ENCODE assay signal across 33 cellular contexts in genomic region chr3:41966206-41966605, GRCh38.
"Had no signal": no experiment of that assay in that cellular context is flagged by ENCODE, and none has a peak within 500 bp of the region (broad histone marks: within the 10 kb centered on the region; RNA-seq: fewer than 3 reads in every experiment).

No MANE protein-coding gene starts in this region.

- FAIRE-seq: colon, endometrium, endothelial cell of umbilical vein had no signal

- DNase-seq: activated CD4-positive, alpha-beta memory T cell treated with anti-CD3 and anti-CD28 coated beads for 36 hours; activated CD4-positive, alpha-beta T cell treated with anti-CD3 and anti-CD28 coated beads for 36 hours; activated CD4-positive, alpha-beta T cell treated with anti-CD3 and anti-CD28 coated beads, Interleukin-2, amount 10 ng/mL, durations not matched to agents 24 days and 14 days; activated CD4-positive, CD25-positive, alpha-beta regulatory T cell; activated CD4-positive, CD25-positive, alpha-beta regulatory T cell treated with anti-CD3 and anti-CD28 coated beads, Interleukin-2, amount 50 U/mL, for 72 hours; activated CD8-positive, alpha-beta memory T cell treated with anti-CD3 and anti-CD28 coated beads, Interleukin-2, amount 10 ng/mL, durations not matched to agents 7 days and 5 days; activated CD8-positive, alpha-beta memory T cell treated with anti-CD3 and anti-CD28 coated beads, Interleukin-2, amount 50 U/mL, for 4 hours; activated CD8-positive, alpha-beta T cell treated with anti-CD3 and anti-CD28 coated beads, Interleukin-2, amount 10 ng/mL, durations not matched to agents 7 days and 5 days; activated effector memory CD4-positive, alpha-beta T cell treated with anti-CD3 and anti-CD28 coated beads, Interleukin-2, amount 50 U/mL, for 16 hours; activated naive CD4-positive, alpha-beta T cell treated with anti-CD3 and anti-CD28 coated beads for 36 hours; activated naive CD8-positive, alpha-beta T cell treated with anti-CD3 and anti-CD28 coated beads for 36 hours; activated naive CD8-positive, alpha-beta T cell treated with anti-CD3 and anti-CD28 coated beads, Interleukin-2, amount 50 U/mL, for 24 hours; activated T-cell treated with anti-CD3 and anti-CD28 coated beads, Interleukin-2, amount 50 U/mL, for 1 hour; activated T-cell treated with anti-CD3 and anti-CD28 coated beads, Interleukin-2, amount 50 U/mL, for 48 hours; adrenal gland; amygdala; aorta; body of pancreas; caudate nucleus; cortex of kidney; dermis blood vessel endothelial cell; effector CD4-positive, alpha-beta T cell; esophagus squamous epithelium; foreskin melanocyte; T-helper 2 cell had no signal

- H3K27ac Mint-ChIP-seq: activated CD4-positive, alpha-beta memory T cell treated with anti-CD3 and anti-CD28 coated beads for 36 hours; activated CD4-positive, alpha-beta T cell treated with anti-CD3 and anti-CD28 coated beads for 36 hours; activated CD4-positive, alpha-beta T cell treated with anti-CD3 and anti-CD28 coated beads, Interleukin-2, amount 10 ng/mL, durations not matched to agents 24 days and 14 days; activated CD8-positive, alpha-beta memory T cell treated with anti-CD3 and anti-CD28 coated beads, Interleukin-2, amount 10 ng/mL, durations not matched to agents 7 days and 5 days; activated CD8-positive, alpha-beta T cell treated with anti-CD3 and anti-CD28 coated beads, Interleukin-2, amount 10 ng/mL, durations not matched to agents 7 days and 5 days; activated naive CD4-positive, alpha-beta T cell treated with anti-CD3 and anti-CD28 coated beads for 36 hours; activated naive CD4-positive, alpha-beta T cell treated with anti-CD3 and anti-CD28 coated beads, Interleukin-2, amount 50 U/mL, for 24 hours; activated naive CD8-positive, alpha-beta T cell treated with anti-CD3 and anti-CD28 coated beads for 36 hours; activated naive CD8-positive, alpha-beta T cell treated with anti-CD3 and anti-CD28 coated beads, Interleukin-2, amount 50 U/mL, for 24 hours; activated T-helper 1 cell treated with anti-CD3 and anti-CD28 coated beads, Interleukin-12 subunit alpha, Interleukin-12 subunit beta, Interleukin-2, Interleukin-4 antibody, amounts not matched to agents 30 ng/mL and 10 ng/mL and 1 ng/mL, durations not matched to agents 14 hours and 24 hours and 36 hours; activated T-helper 2 cell treated with anti-CD3 and anti-CD28 coated beads, Interferon-gamma antibody, Interleukin-2, Interleukin-4, amounts not matched to agents 10 μg/mL and 5 μg/mL and 100 μg/mL, durations not matched to agents 14 hours and 24 hours and 36 hours had no signal

- H3K27me3 Mint-ChIP-seq: activated CD4-positive, alpha-beta T cell treated with anti-CD3 and anti-CD28 coated beads for 36 hours; activated CD8-positive, alpha-beta memory T cell treated with anti-CD3 and anti-CD28 coated beads, Interleukin-2, amount 10 ng/mL, durations not matched to agents 7 days and 5 days; activated naive CD4-positive, alpha-beta T cell treated with anti-CD3 and anti-CD28 coated beads, Interleukin-2, amount 50 U/mL, for 24 hours; activated naive CD8-positive, alpha-beta T cell treated with anti-CD3 and anti-CD28 coated beads for 36 hours had no signal

- H3K9me3 Mint-ChIP-seq: activated CD4-positive, alpha-beta memory T cell treated with anti-CD3 and anti-CD28 coated beads for 36 hours; activated CD4-positive, alpha-beta T cell treated with anti-CD3 and anti-CD28 coated beads, Interleukin-2, amount 10 ng/mL, durations not matched to agents 24 days and 14 days; activated naive CD4-positive, alpha-beta T cell treated with anti-CD3 and anti-CD28 coated beads for 36 hours; activated naive CD4-positive, alpha-beta T cell treated with anti-CD3 and anti-CD28 coated beads, Interleukin-2, amount 50 U/mL, for 24 hours; activated naive CD8-positive, alpha-beta T cell treated with anti-CD3 and anti-CD28 coated beads for 36 hours; activated naive CD8-positive, alpha-beta T cell treated with anti-CD3 and anti-CD28 coated beads, Interleukin-2, amount 50 U/mL, for 24 hours; activated T-helper 1 cell treated with anti-CD3 and anti-CD28 coated beads, Interleukin-12 subunit alpha, Interleukin-12 subunit beta, Interleukin-2, Interleukin-4 antibody, amounts not matched to agents 30 ng/mL and 10 ng/mL and 1 ng/mL, durations not matched to agents 14 hours and 24 hours and 36 hours; activated T-helper 2 cell treated with anti-CD3 and anti-CD28 coated beads, Interferon-gamma antibody, Interleukin-2, Interleukin-4, amounts not matched to agents 10 μg/mL and 5 μg/mL and 100 μg/mL, durations not matched to agents 14 hours and 24 hours and 36 hours had no signal

- H3K4me3 ChIP-seq: adrenal gland, body of pancreas, esophagus squamous epithelium, gastroesophageal sphincter had no signal

- ATAC-seq: activated CD4-positive, alpha-beta T cell treated with anti-CD3 and anti-CD28 coated beads for 36 hours; activated CD8-positive, alpha-beta memory T cell treated with anti-CD3 and anti-CD28 coated beads, Interleukin-2, amount 10 ng/mL, durations not matched to agents 7 days and 5 days; activated CD8-positive, alpha-beta T cell treated with anti-CD3 and anti-CD28 coated beads, Interleukin-2, amount 10 ng/mL, durations not matched to agents 7 days and 5 days; activated naive CD8-positive, alpha-beta T cell treated with anti-CD3 and anti-CD28 coated beads, Interleukin-2, amount 50 U/mL, for 24 hours; body of pancreas; gastroesophageal sphincter had no signal

- H3K36me3 ChIP-seq: adrenal gland, esophagus squamous epithelium, gastroesophageal sphincter had no signal

- H3K27me3 ChIP-seq: adrenal gland, body of pancreas, esophagus squamous epithelium, gastroesophageal sphincter had no signal

- H3K9me3 ChIP-seq: adrenal gland, body of pancreas, esophagus squamous epithelium, gastroesophageal sphincter had no signal

- H3K27ac ChIP-seq: adrenal gland, body of pancreas, epithelial cell of prostate, esophagus squamous epithelium, gastroesophageal sphincter had no signal

- H3K4me3 Mint-ChIP-seq: activated CD4-positive, alpha-beta memory T cell treated with anti-CD3 and anti-CD28 coated beads for 36 hours; activated CD4-positive, alpha-beta T cell treated with anti-CD3 and anti-CD28 coated beads for 36 hours; activated CD4-positive, alpha-beta T cell treated with anti-CD3 and anti-CD28 coated beads, Interleukin-2, amount 10 ng/mL, durations not matched to agents 24 days and 14 days; activated CD8-positive, alpha-beta memory T cell treated with anti-CD3 and anti-CD28 coated beads, Interleukin-2, amount 10 ng/mL, durations not matched to agents 7 days and 5 days; activated CD8-positive, alpha-beta T cell treated with anti-CD3 and anti-CD28 coated beads, Interleukin-2, amount 10 ng/mL, durations not matched to agents 7 days and 5 days; activated naive CD4-positive, alpha-beta T cell treated with anti-CD3 and anti-CD28 coated beads for 36 hours; activated naive CD4-positive, alpha-beta T cell treated with anti-CD3 and anti-CD28 coated beads, Interleukin-2, amount 50 U/mL, for 24 hours; activated naive CD8-positive, alpha-beta T cell treated with anti-CD3 and anti-CD28 coated beads for 36 hours; activated naive CD8-positive, alpha-beta T cell treated with anti-CD3 and anti-CD28 coated beads, Interleukin-2, amount 50 U/mL, for 24 hours; activated T-helper 1 cell treated with anti-CD3 and anti-CD28 coated beads, Interleukin-12 subunit alpha, Interleukin-12 subunit beta, Interleukin-2, Interleukin-4 antibody, amounts not matched to agents 30 ng/mL and 10 ng/mL and 1 ng/mL, durations not matched to agents 14 hours and 24 hours and 36 hours had no signal

- H3K36me3 Mint-ChIP-seq: activated CD4-positive, alpha-beta memory T cell treated with anti-CD3 and anti-CD28 coated beads for 36 hours; activated CD8-positive, alpha-beta memory T cell treated with anti-CD3 and anti-CD28 coated beads, Interleukin-2, amount 10 ng/mL, durations not matched to agents 7 days and 5 days; activated naive CD4-positive, alpha-beta T cell treated with anti-CD3 and anti-CD28 coated beads, Interleukin-2, amount 50 U/mL, for 24 hours; activated naive CD8-positive, alpha-beta T cell treated with anti-CD3 and anti-CD28 coated beads for 36 hours had no signal
